ENCODE assay signal across 8 cellular contexts in genomic region chr5:181204561-181205401, GRCh38. TPM values are rescaled to one million over a fixed set of nuclear protein-coding genes. Genes with fewer than 3 reads are reported as not detected.
A peak's percentile ranks its signal among the peaks of the same experiment; 100 is the strongest.
DNase-seq lines count a peak whose midpoint lies in the region; ATAC-seq, FAIRE-seq and TF ChIP-seq lines count a peak whose summit lies in the region.

Gene TRIM7, minus strand, starts transcription at chr5:181205196. Its CDS starts 86 bp downstream, at chr5:181205110.

- no peak for TF ChIP-seq POLR2A in GM12892 (IDR thresholded peaks at IDR 0.05; ENCODE audit: low read depth, low read length)

- no peaks in the 10 kb centered on the region for H3K79me2 ChIP-seq in neural progenitor cell (ENCODE audit: low read depth)

- no peak for ATAC-seq in T-helper 17 cell
- no peak for ATAC-seq in HG03159 (IDR thresholded peaks at IDR 0.05; ENCODE audit: unreplicated experiment)
- ATAC-seq in HG02588 (IDR thresholded peaks at IDR 0.05; ENCODE audit: unreplicated experiment): no peak

- no peak for FAIRE-seq in GM12892 (lab: Jason Lieb, UNC)

- peak within 1 kb of the TSS; percentile 98 for H3K4me3 Mint-ChIP-seq in T-helper 17 cell
- peak within 1 kb of the TSS; percentile 97 for H3K4me3 Mint-ChIP-seq in neural progenitor cell

- no peak within 1 kb of the TSS for H3K9ac ChIP-seq in neural progenitor cell

- H3K27ac Mint-ChIP-seq in T-helper 17 cell (peak within 1 kb of the TSS; percentile 99), neural progenitor cell (no peak within 1 kb of the TSS)

- H3K4me2 ChIP-seq in neural progenitor cell: peak within 1 kb of the TSS; percentile 91

- no peak within 1 kb of the TSS for H3K27ac ChIP-seq in neural progenitor cell

- TF ChIP-seq CTCF in neural progenitor cell (IDR thresholded peaks at IDR 0.05): no peak

- peak within 1 kb of the TSS; percentile 83 for H3K4me3 ChIP-seq in neural progenitor cell

- peaks cover 23% of the 10 kb centered on the region for H4K20me1 ChIP-seq in neural progenitor cell (ENCODE audit: low read depth)

- H3K27me3 ChIP-seq in neural progenitor cell: peaks cover 74% of the 10 kb centered on the region

- DNase-seq in GM12892 (ENCODE audit: insufficient read length): peak; percentile 50
- no peak for DNase-seq in T-helper 17 cell
- peak; percentile 55 for DNase-seq in fibroblast of gingiva (ENCODE audit: low read depth)
- DNase-seq in neural progenitor cell (ENCODE audit: low spot score): peak; percentile 64
- DNase-seq in NCI-H187 treated with DMSO at 0.1 percent for 48 hours (lab: John Stamatoyannopoulos, UW): no peak
- DNase-seq in NCI-H2196 (lab: John Stamatoyannopoulos, UW; ENCODE audit: unreplicated experiment): no peak

- H3K36me3 ChIP-seq in neural progenitor cell: no peaks in the 10 kb centered on the region

- peaks cover 32% of the 10 kb centered on the region for H3K4me1 Mint-ChIP-seq in T-helper 17 cell
- H3K4me1 Mint-ChIP-seq in neural progenitor cell: peaks cover 31% of the 10 kb centered on the region

- H3K4me1 ChIP-seq in neural progenitor cell: peaks cover 9% of the 10 kb centered on the region

- H3K9me3 Mint-ChIP-seq in neural progenitor cell: peaks cover 17% of the 10 kb centered on the region

- H3K27me3 Mint-ChIP-seq in T-helper 17 cell (peaks cover 15% of the 10 kb centered on the region), neural progenitor cell (ENCODE audit: insufficient read depth, low read depth) (peaks cover 64% of the 10 kb centered on the region)

- H3K9me3 ChIP-seq in T-helper 17 cell (ENCODE audit: control insufficient read depth, low read length, poor library complexity, severe bottlenecking): no peaks in the 10 kb centered on the region
- H3K9me3 ChIP-seq in neural progenitor cell (ENCODE audit: low read depth): no peaks in the 10 kb centered on the region

- H3F3A ChIP-seq in neural progenitor cell (ENCODE audit: low read depth): peaks cover 36% of the 10 kb centered on the region

- peaks cover 7% of the 10 kb centered on the region for H3K36me3 Mint-ChIP-seq in T-helper 17 cell (ENCODE audit: low read depth)
- peaks cover 11% of the 10 kb centered on the region for H3K36me3 Mint-ChIP-seq in neural progenitor cell

- H2AFZ ChIP-seq in neural progenitor cell (replicated peaks): peak within 1 kb of the TSS; percentile 84

RNA-seq across cellular contexts. Expression of gene TRIM7, which starts in this region (rescaled TPM):
- polyA plus RNA-seq in GM12892 (2012; ENCODE audit: missing spikeins): 0.70 TPM
- total RNA-seq in T-helper 17 cell (1 to 10 TPM; 2.2 to 3.5 TPM), neural progenitor cell (ENCODE audit: low replicate concordance) (not detected in 2 replicates)

Comparison
In these comparisons a context has a peak if more than half of its experiments do, and no peak if none do; other contexts are left out.
1. Peak in DNase-seq, H3K4me3 ChIP-seq and H3K4me2 ChIP-seq in neural progenitor cell; RNA of the gene not detected or under 1 TPM.
2. DNase-seq: peak in GM12892 (single experiment) and fibroblast of gingiva (single experiment); none in T-helper 17 cell (0 of 3), NCI-H187 treated with DMSO at 0.1 percent for 48 hours (single experiment) and NCI-H2196 (single experiment).